18 cellular contexts compared by ENCODE assay signal in the genomic region with DNA sequence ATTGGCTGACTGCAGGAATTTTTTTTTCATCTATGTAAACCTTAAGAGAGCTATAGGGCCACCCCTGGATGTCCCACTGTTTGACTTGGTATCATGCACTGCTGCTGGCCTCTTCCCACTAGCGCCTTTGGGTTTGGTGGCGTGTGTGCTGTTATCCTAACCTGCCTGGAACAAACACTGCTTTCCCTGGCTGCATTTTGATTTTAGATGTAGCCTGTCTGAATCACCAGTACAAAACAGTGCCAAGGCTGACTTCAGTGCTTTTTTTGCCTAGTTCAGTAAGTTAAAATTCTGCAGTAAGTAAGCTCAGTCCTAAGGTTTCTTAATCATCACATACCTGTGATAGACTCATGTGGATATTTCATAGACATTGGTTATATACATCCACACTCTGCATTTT.
"Had no signal": no experiment of that assay in that cellular context is flagged by ENCODE, and none has a peak within 500 bp of the region (broad histone marks: within the 10 kb centered on the region; RNA-seq: fewer than 3 reads in every experiment).

No MANE protein-coding gene starts in this region.

- DNase-seq: activated CD4-positive, alpha-beta T cell treated with anti-CD3 and anti-CD28 coated beads, Interleukin-2, amount 10 ng/mL, durations not matched to agents 7 days and 5 days; activated CD8-positive, alpha-beta T cell treated with anti-CD3 and anti-CD28 coated beads, Interleukin-2, amount 10 ng/mL, durations not matched to agents 7 days and 5 days; activated naive CD4-positive, alpha-beta T cell treated with anti-CD3 and anti-CD28 coated beads for 36 hours; activated T-cell treated with anti-CD3 and anti-CD28 coated beads, Interleukin-2, amount 50 U/mL, for 24 hours; heart left ventricle; kidney glomerular epithelial cell; left ventricle myocardium superior; nephron progenitor cell; occipital lobe; stimulated activated CD4-positive, alpha-beta T cell treated with anti-CD3 and anti-CD28 coated beads, Interleukin-2, amount 100 ng/mL, for 24 hours; stimulated activated naive CD4-positive, alpha-beta T cell treated with Interleukin-2 at 50 U/mL for 16 hours; T1000; uterus had no signal

- H3K9me3 ChIP-seq: gastroesophageal sphincter, heart left ventricle, right atrium auricular region, tibial nerve, uterus had no signal

- H3K27ac Mint-ChIP-seq: activated CD4-positive, alpha-beta T cell treated with anti-CD3 and anti-CD28 coated beads, Interleukin-2, amount 10 ng/mL, durations not matched to agents 7 days and 5 days; activated CD8-positive, alpha-beta T cell treated with anti-CD3 and anti-CD28 coated beads, Interleukin-2, amount 10 ng/mL, durations not matched to agents 7 days and 5 days; activated naive CD4-positive, alpha-beta T cell treated with anti-CD3 and anti-CD28 coated beads for 36 hours; activated T-cell treated with anti-CD3 and anti-CD28 coated beads, Interleukin-2, amount 50 U/mL, for 24 hours; nephron progenitor cell; progenitor cell of endocrine pancreas had no signal

- H3K4me1 Mint-ChIP-seq: activated CD4-positive, alpha-beta T cell treated with anti-CD3 and anti-CD28 coated beads, Interleukin-2, amount 10 ng/mL, durations not matched to agents 7 days and 5 days had no signal

- H3K27me3 ChIP-seq: gastroesophageal sphincter, heart left ventricle, right atrium auricular region, tibial nerve, uterus had no signal

- ATAC-seq: activated CD8-positive, alpha-beta T cell treated with anti-CD3 and anti-CD28 coated beads, Interleukin-2, amount 10 ng/mL, durations not matched to agents 7 days and 5 days; gastroesophageal sphincter; left ventricle myocardium superior had no signal

- H3K4me1 ChIP-seq: gastroesophageal sphincter, heart left ventricle, right atrium auricular region, tibial nerve, uterus had no signal

- H3K27me3 Mint-ChIP-seq: progenitor cell of endocrine pancreas had no signal

- H3K4me3 ChIP-seq: gastroesophageal sphincter, heart left ventricle, right atrium auricular region, tibial nerve, uterus had no signal

- H3K27ac ChIP-seq: epithelial cell of prostate, gastroesophageal sphincter, heart left ventricle, right atrium auricular region, tibial nerve, uterus had no signal

- H3K9me3 Mint-ChIP-seq: activated CD4-positive, alpha-beta T cell treated with anti-CD3 and anti-CD28 coated beads, Interleukin-2, amount 10 ng/mL, durations not matched to agents 7 days and 5 days; activated naive CD4-positive, alpha-beta T cell treated with anti-CD3 and anti-CD28 coated beads for 36 hours; activated T-cell treated with anti-CD3 and anti-CD28 coated beads, Interleukin-2, amount 50 U/mL, for 24 hours; nephron progenitor cell had no signal

- H3K4me3 Mint-ChIP-seq: activated CD4-positive, alpha-beta T cell treated with anti-CD3 and anti-CD28 coated beads, Interleukin-2, amount 10 ng/mL, durations not matched to agents 7 days and 5 days; activated CD8-positive, alpha-beta T cell treated with anti-CD3 and anti-CD28 coated beads, Interleukin-2, amount 10 ng/mL, durations not matched to agents 7 days and 5 days; activated naive CD4-positive, alpha-beta T cell treated with anti-CD3 and anti-CD28 coated beads for 36 hours; activated T-cell treated with anti-CD3 and anti-CD28 coated beads, Interleukin-2, amount 50 U/mL, for 24 hours; nephron progenitor cell had no signal

- H3K36me3 ChIP-seq: uterus had no signal
